ENCODE assay signal across 1 cellular context in genomic region chr17:82664701-82665182, GRCh38.
TF ChIP-seq lines count a peak whose summit lies in the region.

No MANE protein-coding gene starts in this region.

TF ChIP-seq in SK-N-SH treated with all-trans-retinoic acid at 6 μM for 48 hours, 23 proteins besides CTCF, POLR2A, EP300 and RAD21 (continued from another document):
- TF ChIP-seq POU6F1 (CRISPR knock-in tag; IDR thresholded peaks at IDR 0.05; ENCODE audit: borderline replicate concordance, low read depth) (no peak), ZNF565 (CRISPR knock-in tag; conservative IDR thresholded peaks at IDR 0.05; ENCODE audit: low read depth) (no peak), RARB (CRISPR knock-in tag; IDR thresholded peaks at IDR 0.05) (no peak), PPARA (CRISPR knock-in tag; IDR thresholded peaks at IDR 0.05; ENCODE audit: borderline replicate concordance) (no peak), ISL1 (CRISPR knock-in tag; IDR thresholded peaks at IDR 0.05) (no peak), GLIS3 (CRISPR knock-in tag; IDR thresholded peaks at IDR 0.05) (no peak), ZNF8 (CRISPR knock-in tag; IDR thresholded peaks at IDR 0.05) (no peak), SNAI2 (CRISPR knock-in tag; IDR thresholded peaks at IDR 0.05) (no peak), ZC3H10 (CRISPR knock-in tag; IDR thresholded peaks at IDR 0.05) (no peak), CSDC2 (CRISPR knock-in tag; IDR thresholded peaks at IDR 0.05) (no peak), TOX (CRISPR knock-in tag; IDR thresholded peaks at IDR 0.05; ENCODE audit: borderline replicate concordance) (no peak), ARNTL (CRISPR knock-in tag; IDR thresholded peaks at IDR 0.05; ENCODE audit: borderline replicate concordance, low read depth) (no peak), CREB5 (CRISPR knock-in tag; IDR thresholded peaks at IDR 0.05; ENCODE audit: low read depth) (no peak), BACH2 (CRISPR knock-in tag; IDR thresholded peaks at IDR 0.05; ENCODE audit: borderline replicate concordance) (no peak)
- TF ChIP-seq, protein P1, sequence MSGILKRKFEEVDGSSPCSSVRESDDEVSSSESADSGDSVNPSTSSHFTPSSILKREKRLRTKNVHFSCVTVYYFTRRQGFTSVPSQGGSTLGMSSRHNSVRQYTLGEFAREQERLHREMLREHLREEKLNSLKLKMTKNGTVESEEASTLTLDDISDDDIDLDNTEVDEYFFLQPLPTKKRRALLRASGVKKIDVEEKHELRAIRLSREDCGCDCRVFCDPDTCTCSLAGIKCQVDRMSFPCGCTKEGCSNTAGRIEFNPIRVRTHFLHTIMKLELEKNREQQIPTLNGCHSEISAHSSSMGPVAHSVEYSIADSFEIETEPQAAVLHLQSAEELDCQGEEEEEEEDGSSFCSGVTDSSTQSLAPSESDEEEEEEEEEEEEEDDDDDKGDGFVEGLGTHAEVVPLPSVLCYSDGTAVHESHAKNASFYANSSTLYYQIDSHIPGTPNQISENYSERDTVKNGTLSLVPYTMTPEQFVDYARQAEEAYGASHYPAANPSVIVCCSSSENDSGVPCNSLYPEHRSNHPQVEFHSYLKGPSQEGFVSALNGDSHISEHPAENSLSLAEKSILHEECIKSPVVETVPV (CRISPR knock-in tag; IDR thresholded peaks at IDR 0.05) = no peak
